Comparison of ENCODE assay signal across 1 cellular context in the genomic region with DNA sequence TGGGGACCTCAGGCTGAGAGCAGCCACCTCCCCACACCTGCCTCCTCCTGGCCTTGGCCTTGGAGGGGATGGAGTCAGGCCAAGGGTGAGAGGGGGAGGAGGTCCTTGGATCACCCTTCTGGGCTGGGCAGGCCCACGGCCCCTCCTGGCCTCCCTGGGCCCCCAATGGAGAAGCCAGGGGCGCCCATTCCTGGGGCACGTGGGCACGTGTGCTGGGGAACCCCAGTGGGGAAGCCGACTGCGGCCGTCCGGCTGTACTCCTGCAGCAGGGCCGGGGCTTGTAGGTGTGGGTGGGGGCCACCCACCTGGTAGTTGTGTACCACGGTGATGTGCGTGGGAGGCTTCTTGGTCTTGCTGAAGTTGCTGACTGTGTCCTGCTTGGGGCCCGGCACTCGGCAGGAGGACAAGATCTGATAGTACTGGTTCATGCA.
TF ChIP-seq lines count a peak whose summit lies in the region.

No MANE protein-coding gene starts in this region.

TF ChIP-seq in K562, 482 proteins besides CTCF, POLR2A, EP300 and RAD21:
- TF ChIP-seq CBFA2T3 (IDR thresholded peaks at IDR 0.05) = peak; percentile 9; the same call in 1 of the 2 replicates
- no peak for TF ChIP-seq KLF16 (IDR thresholded peaks at IDR 0.05)
- no peak for TF ChIP-seq ATF7 (IDR thresholded peaks at IDR 0.05)
- TF ChIP-seq, protein P1, sequence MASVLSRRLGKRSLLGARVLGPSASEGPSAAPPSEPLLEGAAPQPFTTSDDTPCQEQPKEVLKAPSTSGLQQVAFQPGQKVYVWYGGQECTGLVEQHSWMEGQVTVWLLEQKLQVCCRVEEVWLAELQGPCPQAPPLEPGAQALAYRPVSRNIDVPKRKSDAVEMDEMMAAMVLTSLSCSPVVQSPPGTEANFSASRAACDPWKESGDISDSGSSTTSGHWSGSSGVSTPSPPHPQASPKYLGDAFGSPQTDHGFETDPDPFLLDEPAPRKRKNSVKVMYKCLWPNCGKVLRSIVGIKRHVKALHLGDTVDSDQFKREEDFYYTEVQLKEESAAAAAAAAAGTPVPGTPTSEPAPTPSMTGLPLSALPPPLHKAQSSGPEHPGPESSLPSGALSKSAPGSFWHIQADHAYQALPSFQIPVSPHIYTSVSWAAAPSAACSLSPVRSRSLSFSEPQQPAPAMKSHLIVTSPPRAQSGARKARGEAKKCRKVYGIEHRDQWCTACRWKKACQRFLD (CRISPR knock-in tag; IDR thresholded peaks at IDR 0.05) = no peak
- no peak for TF ChIP-seq ESRRB (CRISPR knock-in tag; IDR thresholded peaks at IDR 0.05; ENCODE audit: borderline replicate concordance)
- 0 out of 2 replicates have a peak, but pooled peaks have one; percentile 20 for TF ChIP-seq MTA3 (IDR thresholded peaks at IDR 0.05; ENCODE audit: borderline replicate concordance)
- no peak for TF ChIP-seq NCOA4 (IDR thresholded peaks at IDR 0.05; ENCODE audit: partially characterized antibody)
- peak; percentile 56; the same call in 1 of the 2 replicates for TF ChIP-seq ZNF316 (IDR thresholded peaks at IDR 0.05)
- TF ChIP-seq ETV1 (tag; conservative IDR thresholded peaks at IDR 0.05; ENCODE audit: low read depth) = no peak
- TF ChIP-seq, protein P2, sequence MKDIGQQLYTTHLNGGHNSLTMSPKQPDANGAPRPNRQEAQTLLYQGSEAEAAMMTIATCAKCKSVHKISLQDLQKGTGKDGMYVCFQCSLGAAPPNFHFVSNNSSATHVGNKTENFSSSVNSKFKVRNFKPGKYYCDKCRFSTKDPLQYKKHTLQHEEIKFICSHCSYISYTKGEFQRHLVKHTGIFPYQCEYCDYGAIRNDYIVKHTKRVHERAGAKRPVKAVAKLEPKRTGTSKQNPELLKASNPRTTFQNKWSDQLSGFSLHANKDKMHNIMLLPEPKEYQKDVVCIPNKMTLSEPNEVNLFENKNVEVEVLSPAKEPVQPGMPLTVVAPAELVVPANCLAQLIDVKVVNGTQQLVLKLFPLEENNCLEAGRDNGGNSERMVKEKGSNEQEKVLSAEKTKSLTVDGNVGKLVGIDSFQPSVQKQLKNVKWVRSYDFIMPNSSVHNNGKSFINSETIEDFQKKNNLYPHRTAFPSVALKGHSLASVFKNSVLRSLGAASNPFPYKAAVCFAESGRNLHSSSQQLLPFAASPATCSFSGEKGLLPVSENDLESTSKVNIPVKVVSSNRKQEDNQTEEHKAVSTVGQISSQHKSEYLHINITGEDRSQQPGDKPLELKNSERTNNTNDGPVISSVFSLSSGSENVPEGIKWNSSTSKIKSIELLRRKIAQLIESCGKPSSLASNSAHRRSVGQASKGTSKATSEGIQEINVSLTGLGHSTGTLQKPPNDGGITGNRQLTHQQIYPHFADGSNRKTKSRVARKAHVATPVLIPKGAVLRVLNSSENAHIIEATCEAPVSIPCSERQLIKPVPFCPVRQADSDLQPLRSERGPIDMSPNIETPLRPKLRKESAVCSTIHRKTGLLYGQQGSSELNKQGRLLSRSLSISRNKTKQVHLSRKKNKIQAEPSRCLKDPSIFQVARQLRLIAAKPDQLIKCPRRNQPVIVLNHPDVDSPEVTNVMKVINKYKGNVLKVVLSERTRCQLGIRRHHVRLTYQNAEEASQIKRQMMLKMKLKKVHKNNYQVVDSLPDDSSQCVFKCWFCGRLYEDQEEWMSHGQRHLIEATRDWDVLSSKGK (CRISPR knock-in tag; IDR thresholded peaks at IDR 0.05) = no peak
- TF ChIP-seq ZBED1 (IDR thresholded peaks at IDR 0.05) = no peak
- TF ChIP-seq MAZ (CRISPR knock-in tag; conservative IDR thresholded peaks at IDR 0.05 in 1 of 2, IDR thresholded peaks at IDR 0.05 in 1 of 2) = 0 out of 4 replicates have a peak, but pooled peaks of 1 of the 2 experiments have one; percentile 16
- no peak for TF ChIP-seq LARP7 (IDR thresholded peaks at IDR 0.05)
- no peak for TF ChIP-seq HDAC3 (IDR thresholded peaks at IDR 0.05; ENCODE audit: borderline replicate concordance, partially characterized antibody)
- TF ChIP-seq, protein P3, sequence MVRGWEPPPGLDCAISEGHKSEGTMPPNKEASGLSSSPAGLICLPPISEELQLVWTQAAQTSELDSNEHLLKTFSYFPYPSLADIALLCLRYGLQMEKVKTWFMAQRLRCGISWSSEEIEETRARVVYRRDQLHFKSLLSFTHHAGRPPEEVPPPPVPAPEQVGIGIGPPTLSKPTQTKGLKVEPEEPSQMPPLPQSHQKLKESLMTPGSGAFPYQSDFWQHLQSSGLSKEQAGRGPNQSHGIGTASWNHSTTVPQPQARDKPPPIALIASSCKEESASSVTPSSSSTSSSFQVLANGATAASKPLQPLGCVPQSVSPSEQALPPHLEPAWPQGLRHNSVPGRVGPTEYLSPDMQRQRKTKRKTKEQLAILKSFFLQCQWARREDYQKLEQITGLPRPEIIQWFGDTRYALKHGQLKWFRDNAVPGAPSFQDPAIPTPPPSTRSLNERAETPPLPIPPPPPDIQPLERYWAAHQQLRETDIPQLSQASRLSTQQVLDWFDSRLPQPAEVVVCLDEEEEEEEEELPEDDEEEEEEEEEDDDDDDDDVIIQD (CRISPR knock-in tag; IDR thresholded peaks at IDR 0.05) = no peak
- peak; percentile 84 for TF ChIP-seq EGR1 (conservative IDR thresholded peaks at IDR 0.05)
- peak; percentile 12; the same call in 1 of the 2 replicates for TF ChIP-seq CTBP1 (IDR thresholded peaks at IDR 0.05; ENCODE audit: borderline replicate concordance)
- no peak for TF ChIP-seq ZNF583 (CRISPR knock-in tag; IDR thresholded peaks at IDR 0.05)
- no peak for TF ChIP-seq TRIM28 (IDR thresholded peaks at IDR 0.05)
- no peak for TF ChIP-seq KAT2B (IDR thresholded peaks at IDR 0.05; ENCODE audit: low read depth, low read length)
- no peak for TF ChIP-seq ESRRA (IDR thresholded peaks at IDR 0.05; ENCODE audit: borderline replicate concordance, low read depth)
- TF ChIP-seq, protein P4, sequence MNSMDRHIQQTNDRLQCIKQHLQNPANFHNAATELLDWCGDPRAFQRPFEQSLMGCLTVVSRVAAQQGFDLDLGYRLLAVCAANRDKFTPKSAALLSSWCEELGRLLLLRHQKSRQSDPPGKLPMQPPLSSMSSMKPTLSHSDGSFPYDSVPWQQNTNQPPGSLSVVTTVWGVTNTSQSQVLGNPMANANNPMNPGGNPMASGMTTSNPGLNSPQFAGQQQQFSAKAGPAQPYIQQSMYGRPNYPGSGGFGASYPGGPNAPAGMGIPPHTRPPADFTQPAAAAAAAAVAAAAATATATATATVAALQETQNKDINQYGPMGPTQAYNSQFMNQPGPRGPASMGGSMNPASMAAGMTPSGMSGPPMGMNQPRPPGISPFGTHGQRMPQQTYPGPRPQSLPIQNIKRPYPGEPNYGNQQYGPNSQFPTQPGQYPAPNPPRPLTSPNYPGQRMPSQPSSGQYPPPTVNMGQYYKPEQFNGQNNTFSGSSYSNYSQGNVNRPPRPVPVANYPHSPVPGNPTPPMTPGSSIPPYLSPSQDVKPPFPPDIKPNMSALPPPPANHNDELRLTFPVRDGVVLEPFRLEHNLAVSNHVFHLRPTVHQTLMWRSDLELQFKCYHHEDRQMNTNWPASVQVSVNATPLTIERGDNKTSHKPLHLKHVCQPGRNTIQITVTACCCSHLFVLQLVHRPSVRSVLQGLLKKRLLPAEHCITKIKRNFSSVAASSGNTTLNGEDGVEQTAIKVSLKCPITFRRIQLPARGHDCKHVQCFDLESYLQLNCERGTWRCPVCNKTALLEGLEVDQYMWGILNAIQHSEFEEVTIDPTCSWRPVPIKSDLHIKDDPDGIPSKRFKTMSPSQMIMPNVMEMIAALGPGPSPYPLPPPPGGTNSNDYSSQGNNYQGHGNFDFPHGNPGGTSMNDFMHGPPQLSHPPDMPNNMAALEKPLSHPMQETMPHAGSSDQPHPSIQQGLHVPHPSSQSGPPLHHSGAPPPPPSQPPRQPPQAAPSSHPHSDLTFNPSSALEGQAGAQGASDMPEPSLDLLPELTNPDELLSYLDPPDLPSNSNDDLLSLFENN (IDR thresholded peaks at IDR 0.05; ENCODE audit: low read depth in 2 of 2, low read length in 2 of 2) = no peak
